6 cellular contexts compared by ENCODE assay signal in genomic region chr6:74318738-74319137, GRCh38.
"Had no signal": no experiment of that assay in that cellular context is flagged by ENCODE, and none has a peak within 500 bp of the region (broad histone marks: within the 10 kb centered on the region; RNA-seq: fewer than 3 reads in every experiment).

No MANE protein-coding gene starts in this region.

- ATAC-seq: K562 had no signal

- H2AFZ ChIP-seq: GM23338 had no signal

- DNase-seq: H9, HCEC 1CT had no signal

- FAIRE-seq: H54, HTR-8/SVneo, K562 had no signal

- H3K4me3 ChIP-seq: GM23338, K562 had no signal
